20 cellular contexts compared by ENCODE assay signal in genomic region chr9:72733896-72734295, GRCh38.
DNase-seq lines count a peak whose midpoint lies in the region; ATAC-seq and TF ChIP-seq lines count a peak whose summit lies in the region.
"Had no signal": no experiment of that assay in that cellular context is flagged by ENCODE, and none has a peak within 500 bp of the region (broad histone marks: within the 10 kb centered on the region; RNA-seq: fewer than 3 reads in every experiment).

No MANE protein-coding gene starts in this region.

- H3K4me1 ChIP-seq in neuron (ENCODE audit: insufficient read depth, low read length) (peaks cover 3% of the 10 kb centered on the region), vagina (peaks cover 11% of the 10 kb centered on the region)

- no peaks in the 10 kb centered on the region for H3K36me3 ChIP-seq in neuron (ENCODE audit: insufficient read depth, low read length)
- H3K36me3 ChIP-seq in vagina: no peaks in the 10 kb centered on the region

- peaks cover 0 to 22% (median 12%) of the 10 kb centered on the region in 5 donors for H3K27me3 Mint-ChIP-seq in naive thymus-derived CD8-positive, alpha-beta T cell
- H3K27me3 Mint-ChIP-seq: B cell had no signal

- ATAC-seq in GM18505 (IDR thresholded peaks at IDR 0.05; ENCODE audit: unreplicated experiment): no peak
- ATAC-seq in naive thymus-derived CD8-positive, alpha-beta T cell: no peak
- ATAC-seq: GM12878 had no signal

- intact Hi-C loops in vagina (cut with DNase I): no loop called here

- H3K9me3 ChIP-seq in neuron (ENCODE audit: low read length) (no peaks in the 10 kb centered on the region), vagina (no peaks in the 10 kb centered on the region)

- H3K4me3 ChIP-seq in neuron (ENCODE audit: low read length) (no peak overlapping the region), vagina (no peak overlapping the region)
- H3K4me3 ChIP-seq: GM12878 had no signal

- POLR2A ChIA-PET in naive thymus-derived CD8-positive, alpha-beta T cell (lab: Charles Lee): no interaction called here

- peak overlapping the region; percentile 58 for H2AFZ ChIP-seq in neuron (ENCODE audit: low read depth, low read length)

- H3K27ac ChIP-seq in vagina: peak overlapping the region; percentile 56

- TF ChIP-seq CTCF in vagina (IDR thresholded peaks at IDR 0.05): no peak

- DNase-seq in EH (ENCODE audit: low read depth) (peak; percentile 3), dedifferentiated amniotic fluid mesenchymal stem cell (ENCODE audit: extremely low spot score) (peak; percentile 85), vagina (ENCODE audit: extremely low spot score in 2 of 2) (no peak)
- DNase-seq in stimulated activated CD4-positive, alpha-beta T cell treated with anti-CD3 and anti-CD28 coated beads, Interleukin-2, amount 100 ng/mL, for 24 hours: no peak
- no peak for DNase-seq in naive thymus-derived CD8-positive, alpha-beta T cell
- DNase-seq: ACHN; CD8-positive, alpha-beta memory T cell; DMS79 treated with DMSO at 0.1 percent for 48 hours; GOT3; IMR-90; Kasumi-1; MM.1S; NCI-H1092 treated with DMSO at 0.1 percent for 48 hours; NCI-H2081 treated with DMSO at 0.1 percent for 48 hours; NCI-H510A treated with DMSO at 0.1 percent for 48 hours; SHP77 treated with DMSO at 0.1 percent for 48 hours had no signal

- TF ChIP-seq POLR2A in vagina (IDR thresholded peaks at IDR 0.05) (no peak), GM18505 (IDR thresholded peaks at IDR 0.05; ENCODE audit: borderline replicate concordance, extremely low read depth, insufficient read depth, insufficient read length) (no peak)

- H3K4me3 Mint-ChIP-seq in naive thymus-derived CD8-positive, alpha-beta T cell: no peak overlapping the region
- H3K4me3 Mint-ChIP-seq: B cell; CD8-positive, alpha-beta memory T cell had no signal

- H3K4me1 Mint-ChIP-seq in naive thymus-derived CD8-positive, alpha-beta T cell: no peaks in the 10 kb centered on the region
- H3K4me1 Mint-ChIP-seq: B cell; CD8-positive, alpha-beta memory T cell had no signal

- no peaks in the 10 kb centered on the region for H3K9me3 Mint-ChIP-seq in naive thymus-derived CD8-positive, alpha-beta T cell
- H3K9me3 Mint-ChIP-seq: CD8-positive, alpha-beta memory T cell had no signal

- H3K27me3 ChIP-seq in neuron (ENCODE audit: insufficient read depth, low read length): no peaks in the 10 kb centered on the region
- H3K27me3 ChIP-seq in vagina: no peaks in the 10 kb centered on the region

- no peaks in the 10 kb centered on the region for H3K36me3 Mint-ChIP-seq in naive thymus-derived CD8-positive, alpha-beta T cell
- H3K36me3 Mint-ChIP-seq: CD8-positive, alpha-beta memory T cell had no signal

- no peak overlapping the region for H3K27ac Mint-ChIP-seq in naive thymus-derived CD8-positive, alpha-beta T cell
- H3K27ac Mint-ChIP-seq: B cell; CD8-positive, alpha-beta memory T cell had no signal

Comparison
In these comparisons a context has a peak if more than half of its experiments do, and no peak if none do; other contexts are left out.
1. DNase-seq: peak in EH (single experiment) and dedifferentiated amniotic fluid mesenchymal stem cell (single experiment); none in vagina (0 of 2), stimulated activated CD4-positive, alpha-beta T cell treated with anti-CD3 and anti-CD28 coated beads, Interleukin-2, amount 100 ng/mL, for 24 hours (0 of 2) and naive thymus-derived CD8-positive, alpha-beta T cell (0 of 10).